In genomic region chr12:42410345-42410744, GRCh38 we compare ENCODE assay signal across 9 cellular contexts.
"Had no signal": no experiment of that assay in that cellular context is flagged by ENCODE, and none has a peak within 500 bp of the region (broad histone marks: within the 10 kb centered on the region; RNA-seq: fewer than 3 reads in every experiment).

No MANE protein-coding gene starts in this region.

- H3K27ac Mint-ChIP-seq: activated T-cell treated with anti-CD3 and anti-CD28 coated beads, Interleukin-2, amount 50 U/mL, for 72 hours; stimulated activated naive B cell treated with anti-CD40 and anti-IgM and Interleukin-4, amounts not matched to agents 10 μg/mL and 1 μg/mL and 100 μg/mL, for 72 hours had no signal

- H3K9me3 Mint-ChIP-seq: activated naive CD4-positive, alpha-beta T cell treated with anti-CD3 and anti-CD28 coated beads, Interleukin-2, amount 50 U/mL, for 24 hours; activated T-cell treated with anti-CD3 and anti-CD28 coated beads, Interleukin-2, amount 50 U/mL, for 72 hours; stimulated activated naive B cell treated with anti-CD40 and anti-IgM and Interleukin-4, amounts not matched to agents 10 μg/mL and 1 μg/mL and 100 μg/mL, for 72 hours had no signal

- H3K27me3 Mint-ChIP-seq: activated naive CD4-positive, alpha-beta T cell treated with anti-CD3 and anti-CD28 coated beads, Interleukin-2, amount 50 U/mL, for 24 hours; stimulated activated naive B cell treated with anti-CD40 and anti-IgM and Interleukin-4, amounts not matched to agents 10 μg/mL and 1 μg/mL and 100 μg/mL, for 72 hours had no signal

- DNase-seq: activated CD4-positive, alpha-beta T cell treated with anti-CD3 and anti-CD28 coated beads, Interleukin-2, amount 50 U/mL, for 4 hours; activated effector memory CD4-positive, alpha-beta T cell treated with anti-CD3 and anti-CD28 coated beads, Interleukin-2, amount 50 U/mL, for 16 hours; activated T-cell treated with anti-CD3 and anti-CD28 coated beads, Interleukin-2, amount 50 U/mL, for 72 hours; dorsolateral prefrontal cortex; foreskin keratinocyte; hippocampal formation; midbrain; stimulated activated naive B cell treated with anti-CD40 and anti-IgM and Interleukin-4, amounts not matched to agents 10 μg/mL and 1 μg/mL and 100 μg/mL, for 72 hours had no signal

- H3K4me3 Mint-ChIP-seq: activated naive CD4-positive, alpha-beta T cell treated with anti-CD3 and anti-CD28 coated beads, Interleukin-2, amount 50 U/mL, for 24 hours; activated T-cell treated with anti-CD3 and anti-CD28 coated beads, Interleukin-2, amount 50 U/mL, for 72 hours; stimulated activated naive B cell treated with anti-CD40 and anti-IgM and Interleukin-4, amounts not matched to agents 10 μg/mL and 1 μg/mL and 100 μg/mL, for 72 hours had no signal
